In the genomic region with DNA sequence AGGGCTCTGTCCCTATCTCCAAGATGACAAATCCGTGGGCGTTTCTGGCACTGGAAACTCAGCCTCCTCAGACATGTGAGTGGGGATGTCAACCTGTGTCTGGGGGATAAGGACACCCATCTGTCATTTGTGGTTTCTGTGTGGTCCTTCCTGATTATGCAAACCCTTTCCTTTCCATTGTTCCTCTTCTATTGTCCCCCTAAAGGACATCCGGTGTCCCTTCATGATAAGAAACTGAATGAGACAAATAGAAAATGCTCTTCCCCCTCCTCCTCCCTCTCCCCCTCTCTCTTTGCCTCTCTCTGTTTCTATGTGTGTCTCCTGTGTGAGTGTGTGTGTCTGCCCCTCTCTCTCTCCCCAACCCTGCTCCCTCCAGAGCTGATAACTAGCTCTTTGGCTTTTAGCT, we compare ENCODE assay signal across 1 cellular context.
A peak's percentile ranks its signal among the peaks of the same experiment; 100 is the strongest.
TF ChIP-seq lines count a peak whose summit lies in the region.

No MANE protein-coding gene starts in this region.

TF ChIP-seq in K562, 482 proteins besides CTCF, POLR2A, EP300 and RAD21 (continued from another document):
- TF ChIP-seq, protein P1, sequence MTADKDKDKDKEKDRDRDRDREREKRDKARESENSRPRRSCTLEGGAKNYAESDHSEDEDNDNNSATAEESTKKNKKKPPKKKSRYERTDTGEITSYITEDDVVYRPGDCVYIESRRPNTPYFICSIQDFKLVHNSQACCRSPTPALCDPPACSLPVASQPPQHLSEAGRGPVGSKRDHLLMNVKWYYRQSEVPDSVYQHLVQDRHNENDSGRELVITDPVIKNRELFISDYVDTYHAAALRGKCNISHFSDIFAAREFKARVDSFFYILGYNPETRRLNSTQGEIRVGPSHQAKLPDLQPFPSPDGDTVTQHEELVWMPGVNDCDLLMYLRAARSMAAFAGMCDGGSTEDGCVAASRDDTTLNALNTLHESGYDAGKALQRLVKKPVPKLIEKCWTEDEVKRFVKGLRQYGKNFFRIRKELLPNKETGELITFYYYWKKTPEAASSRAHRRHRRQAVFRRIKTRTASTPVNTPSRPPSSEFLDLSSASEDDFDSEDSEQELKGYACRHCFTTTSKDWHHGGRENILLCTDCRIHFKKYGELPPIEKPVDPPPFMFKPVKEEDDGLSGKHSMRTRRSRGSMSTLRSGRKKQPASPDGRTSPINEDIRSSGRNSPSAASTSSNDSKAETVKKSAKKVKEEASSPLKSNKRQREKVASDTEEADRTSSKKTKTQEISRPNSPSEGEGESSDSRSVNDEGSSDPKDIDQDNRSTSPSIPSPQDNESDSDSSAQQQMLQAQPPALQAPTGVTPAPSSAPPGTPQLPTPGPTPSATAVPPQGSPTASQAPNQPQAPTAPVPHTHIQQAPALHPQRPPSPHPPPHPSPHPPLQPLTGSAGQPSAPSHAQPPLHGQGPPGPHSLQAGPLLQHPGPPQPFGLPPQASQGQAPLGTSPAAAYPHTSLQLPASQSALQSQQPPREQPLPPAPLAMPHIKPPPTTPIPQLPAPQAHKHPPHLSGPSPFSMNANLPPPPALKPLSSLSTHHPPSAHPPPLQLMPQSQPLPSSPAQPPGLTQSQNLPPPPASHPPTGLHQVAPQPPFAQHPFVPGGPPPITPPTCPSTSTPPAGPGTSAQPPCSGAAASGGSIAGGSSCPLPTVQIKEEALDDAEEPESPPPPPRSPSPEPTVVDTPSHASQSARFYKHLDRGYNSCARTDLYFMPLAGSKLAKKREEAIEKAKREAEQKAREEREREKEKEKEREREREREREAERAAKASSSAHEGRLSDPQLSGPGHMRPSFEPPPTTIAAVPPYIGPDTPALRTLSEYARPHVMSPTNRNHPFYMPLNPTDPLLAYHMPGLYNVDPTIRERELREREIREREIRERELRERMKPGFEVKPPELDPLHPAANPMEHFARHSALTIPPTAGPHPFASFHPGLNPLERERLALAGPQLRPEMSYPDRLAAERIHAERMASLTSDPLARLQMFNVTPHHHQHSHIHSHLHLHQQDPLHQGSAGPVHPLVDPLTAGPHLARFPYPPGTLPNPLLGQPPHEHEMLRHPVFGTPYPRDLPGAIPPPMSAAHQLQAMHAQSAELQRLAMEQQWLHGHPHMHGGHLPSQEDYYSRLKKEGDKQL (CRISPR knock-in tag; IDR thresholded peaks at IDR 0.05; ENCODE audit: borderline replicate concordance) = no peak
- TF ChIP-seq RFX1 (IDR thresholded peaks at IDR 0.05) = no peak
- no peak for TF ChIP-seq XRCC4 (IDR thresholded peaks at IDR 0.05; ENCODE audit: extremely low read depth, insufficient read depth, insufficient read length)
- TF ChIP-seq BDP1 (IDR thresholded peaks at IDR 0.05; ENCODE audit: insufficient read depth, insufficient read length) = no peak
- TF ChIP-seq, protein P2, sequence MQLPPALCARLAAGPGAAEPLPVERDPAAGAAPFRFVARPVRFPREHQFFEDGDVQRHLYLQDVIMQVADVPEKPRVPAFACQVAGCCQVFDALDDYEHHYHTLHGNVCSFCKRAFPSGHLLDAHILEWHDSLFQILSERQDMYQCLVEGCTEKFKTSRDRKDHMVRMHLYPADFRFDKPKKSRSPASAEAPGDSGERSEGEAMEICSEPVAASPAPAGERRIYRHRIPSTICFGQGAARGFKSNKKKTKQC (CRISPR knock-in tag; IDR thresholded peaks at IDR 0.05) = no peak
- TF ChIP-seq ZNF143 (CRISPR knock-in tag; IDR thresholded peaks at IDR 0.05) = no peak
- no peak for TF ChIP-seq PHF20 (IDR thresholded peaks at IDR 0.05; ENCODE audit: partially characterized antibody)
- TF ChIP-seq PCBP2 (IDR thresholded peaks at IDR 0.05; ENCODE audit: low read depth, low read length, poor library complexity, severe bottlenecking) = no peak
- no peak for TF ChIP-seq HLTF (IDR thresholded peaks at IDR 0.05)
- no peak for TF ChIP-seq ZFP30 (CRISPR knock-in tag; IDR thresholded peaks at IDR 0.05; ENCODE audit: borderline replicate concordance)
- peak in 1 of 2 experiments; percentile 79; a peak in 2 of 4 replicates for TF ChIP-seq HDAC1 (IDR thresholded peaks at IDR 0.05)
- TF ChIP-seq HNRNPL (IDR thresholded peaks at IDR 0.05; ENCODE audit: low read depth, low read length) = no peak
- TF ChIP-seq, protein P3, sequence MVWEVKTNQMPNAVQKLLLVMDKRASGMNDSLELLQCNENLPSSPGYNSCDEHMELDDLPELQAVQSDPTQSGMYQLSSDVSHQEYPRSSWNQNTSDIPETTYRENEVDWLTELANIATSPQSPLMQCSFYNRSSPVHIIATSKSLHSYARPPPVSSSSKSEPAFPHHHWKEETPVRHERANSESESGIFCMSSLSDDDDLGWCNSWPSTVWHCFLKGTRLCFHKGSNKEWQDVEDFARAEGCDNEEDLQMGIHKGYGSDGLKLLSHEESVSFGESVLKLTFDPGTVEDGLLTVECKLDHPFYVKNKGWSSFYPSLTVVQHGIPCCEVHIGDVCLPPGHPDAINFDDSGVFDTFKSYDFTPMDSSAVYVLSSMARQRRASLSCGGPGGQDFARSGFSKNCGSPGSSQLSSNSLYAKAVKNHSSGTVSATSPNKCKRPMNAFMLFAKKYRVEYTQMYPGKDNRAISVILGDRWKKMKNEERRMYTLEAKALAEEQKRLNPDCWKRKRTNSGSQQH (CRISPR knock-in tag; IDR thresholded peaks at IDR 0.05) = peak; percentile 62; the same call in 1 of the 2 replicates
- no peak for TF ChIP-seq ZNF77 (CRISPR knock-in tag; IDR thresholded peaks at IDR 0.05)
- no peak for TF ChIP-seq PPARD (CRISPR knock-in tag; IDR thresholded peaks at IDR 0.05)
